Comparison of ENCODE assay signal across 16 cellular contexts in the genomic region with DNA sequence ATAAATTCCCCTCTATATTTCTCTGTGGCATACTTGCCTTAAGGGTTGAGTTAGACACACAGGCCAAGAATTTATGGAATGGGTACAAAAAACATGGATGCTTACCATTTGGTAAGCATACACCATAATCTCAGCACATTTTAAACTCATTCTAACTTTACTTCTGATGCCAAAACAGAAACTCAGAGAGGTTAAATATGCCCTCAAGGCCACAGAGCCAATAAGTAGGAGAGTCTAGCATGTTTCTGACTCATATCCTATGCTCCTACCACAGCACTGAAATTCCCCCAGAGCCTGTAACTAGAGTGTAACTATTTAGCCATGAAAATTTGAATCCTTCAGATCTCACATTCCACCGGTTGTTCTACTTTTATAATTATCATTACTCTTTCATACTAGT.
DNase-seq lines count a peak whose midpoint lies in the region; ATAC-seq and TF ChIP-seq lines count a peak whose summit lies in the region.
"Had no signal": no experiment of that assay in that cellular context is flagged by ENCODE, and none has a peak within 500 bp of the region (broad histone marks: within the 10 kb centered on the region; RNA-seq: fewer than 3 reads in every experiment).

No MANE protein-coding gene starts in this region.

- H3K4me1 ChIP-seq in RWPE2 (ENCODE audit: insufficient read depth, poor library complexity, severe bottlenecking), result peaks cover 8% of the 10 kb centered on the region
- no peaks in the 10 kb centered on the region for H3K4me1 ChIP-seq in fibroblast of lung (ENCODE audit: control insufficient read depth, extremely low read depth, insufficient read depth, low read length)
- peaks cover 16% of the 10 kb centered on the region for H3K4me1 ChIP-seq in skeletal muscle satellite cell (ENCODE audit: control insufficient read depth, insufficient read depth, low read length)
- H3K4me1 ChIP-seq in tibial artery, result peaks cover 0 to 18% (median 0%) of the 10 kb centered on the region in 4 donors
- H3K4me1 ChIP-seq: gastrocnemius medialis had no signal

- peaks cover 5% of the 10 kb centered on the region for H3K9me3 Mint-ChIP-seq in activated T-helper 1 cell treated with anti-CD3 and anti-CD28 coated beads, Interleukin-12 subunit alpha, Interleukin-12 subunit beta, Interleukin-2, Interleukin-4 antibody, amounts not matched to agents 30 ng/mL and 10 ng/mL and 1 ng/mL, durations not matched to agents 14 hours and 24 hours and 36 hours

- H3K9ac ChIP-seq in fibroblast of lung (ENCODE audit: insufficient read depth, low read length) (no peak overlapping the region), skeletal muscle satellite cell (ENCODE audit: low read depth, low read length) (no peak overlapping the region)

- no peaks in the 10 kb centered on the region for H3K27me3 Mint-ChIP-seq in activated T-helper 1 cell treated with anti-CD3 and anti-CD28 coated beads, Interleukin-12 subunit alpha, Interleukin-12 subunit beta, Interleukin-2, Interleukin-4 antibody, amounts not matched to agents 30 ng/mL and 10 ng/mL and 1 ng/mL, durations not matched to agents 14 hours and 24 hours and 36 hours (ENCODE audit: insufficient read depth)

- H3K27ac ChIP-seq in RWPE2 (ENCODE audit: poor library complexity, severe bottlenecking), result no peak overlapping the region
- H3K27ac ChIP-seq in fibroblast of lung (ENCODE audit: insufficient read depth, low read length), result peak overlapping the region; percentile 80
- H3K27ac ChIP-seq in tibial artery, result no peak overlapping the region
- H3K27ac ChIP-seq: gastrocnemius medialis had no signal

- H3K9me3 ChIP-seq in RWPE2 (ENCODE audit: severe bottlenecking), result no peaks in the 10 kb centered on the region
- H3K9me3 ChIP-seq in fibroblast of lung (ENCODE audit: control insufficient read depth, insufficient read depth, low read depth, low read length), result no peaks in the 10 kb centered on the region
- H3K9me3 ChIP-seq in skeletal muscle satellite cell (replicated peaks; ENCODE audit: low read length), result no peaks in the 10 kb centered on the region
- no peaks in the 10 kb centered on the region for H3K9me3 ChIP-seq in tibial artery
- H3K9me3 ChIP-seq: gastrocnemius medialis had no signal

- H3K27me3 ChIP-seq in RWPE2 (ENCODE audit: insufficient read depth, poor library complexity, severe bottlenecking), result no peaks in the 10 kb centered on the region
- H3K27me3 ChIP-seq in fibroblast of lung (ENCODE audit: control insufficient read depth, insufficient read depth, low read length), result no peaks in the 10 kb centered on the region
- H3K27me3 ChIP-seq in skeletal muscle satellite cell (ENCODE audit: control insufficient read depth, insufficient read depth, low read length), result no peaks in the 10 kb centered on the region
- no peaks in the 10 kb centered on the region for H3K27me3 ChIP-seq in tibial artery
- H3K27me3 ChIP-seq: gastrocnemius medialis had no signal

- no peak overlapping the region for H2AFZ ChIP-seq in fibroblast of lung (ENCODE audit: low read length)

- TF ChIP-seq CTCF in RWPE2 (IDR thresholded peaks at IDR 0.05; ENCODE audit: poor library complexity, severe bottlenecking) (no peak), fibroblast of lung (conservative IDR thresholded peaks at IDR 0.05 in 1 of 2, IDR thresholded peaks at IDR 0.05 in 1 of 2; ENCODE audit: low read depth in 1 of 2, low read length in 2 of 2) (no peak), tibial artery (IDR thresholded peaks at IDR 0.05) (no peak)

- H3K79me2 ChIP-seq in fibroblast of lung (ENCODE audit: control insufficient read depth, insufficient read depth, low read length), result no peaks in the 10 kb centered on the region

- intact Hi-C loops in activated T-helper 1 cell treated with anti-CD3 and anti-CD28 coated beads, Interleukin-12 subunit alpha, Interleukin-12 subunit beta, Interleukin-2, Interleukin-4 antibody, amounts not matched to agents 30 ng/mL and 10 ng/mL and 1 ng/mL, durations not matched to agents 14 hours and 24 hours and 36 hours (cut with micrococcal nuclease), result no loop called here
- intact Hi-C loops in tibial artery (cut with DNase I; ENCODE audit: low total_unique reads), result no loop called here

- H3K36me3 Mint-ChIP-seq in activated T-helper 1 cell treated with anti-CD3 and anti-CD28 coated beads, Interleukin-12 subunit alpha, Interleukin-12 subunit beta, Interleukin-2, Interleukin-4 antibody, amounts not matched to agents 30 ng/mL and 10 ng/mL and 1 ng/mL, durations not matched to agents 14 hours and 24 hours and 36 hours (ENCODE audit: low read depth), result no peaks in the 10 kb centered on the region

- peak overlapping the region; percentile 19 for H3K4me2 ChIP-seq in fibroblast of lung (ENCODE audit: extremely low read depth, insufficient read depth, low read length)
- H3K4me2 ChIP-seq in skeletal muscle satellite cell (ENCODE audit: low read length), result peak overlapping the region; percentile 7

- no peak overlapping the region for H3K27ac Mint-ChIP-seq in activated T-helper 1 cell treated with anti-CD3 and anti-CD28 coated beads, Interleukin-12 subunit alpha, Interleukin-12 subunit beta, Interleukin-2, Interleukin-4 antibody, amounts not matched to agents 30 ng/mL and 10 ng/mL and 1 ng/mL, durations not matched to agents 14 hours and 24 hours and 36 hours

- DNase-seq in GM04504 (ENCODE audit: low read depth), result peak; percentile 57
- DNase-seq in RWPE2 (ENCODE audit: low spot score), result no peak
- peak; percentile 71 to 77 for DNase-seq in fibroblast of lung (ENCODE audit: low read depth in 2 of 2)
- no peak for DNase-seq in SW480 (ENCODE audit: low spot score)
- no peak for DNase-seq in activated T-helper 1 cell treated with anti-CD3 and anti-CD28 coated beads, Interleukin-12 subunit alpha, Interleukin-12 subunit beta, Interleukin-2, Interleukin-4 antibody, amounts not matched to agents 30 ng/mL and 10 ng/mL and 1 ng/mL, durations not matched to agents 14 hours and 24 hours and 36 hours (ENCODE audit: low spot score)
- DNase-seq in activated CD4-positive, CD25-positive, alpha-beta regulatory T cell treated with anti-CD3 and anti-CD28 coated beads, Interleukin-2, amount 50 U/mL, for 72 hours, result no peak
- DNase-seq in tibial artery, result no peak
- DNase-seq: activated CD8-positive, alpha-beta memory T cell treated with anti-CD3 and anti-CD28 coated beads for 24 hours; activated naive CD4-positive, alpha-beta T cell treated with Interleukin-2 at 50 U/mL for 16 hours; gastrocnemius medialis; kidney; NCI-H510A; stimulated activated naive CD4-positive, alpha-beta T cell treated with Interleukin-2 at 50 U/mL for 16 hours had no signal

- no peaks in the 10 kb centered on the region for H3K4me1 Mint-ChIP-seq in activated T-helper 1 cell treated with anti-CD3 and anti-CD28 coated beads, Interleukin-12 subunit alpha, Interleukin-12 subunit beta, Interleukin-2, Interleukin-4 antibody, amounts not matched to agents 30 ng/mL and 10 ng/mL and 1 ng/mL, durations not matched to agents 14 hours and 24 hours and 36 hours (ENCODE audit: low read depth)

- no peaks in the 10 kb centered on the region for H3K36me3 ChIP-seq in RWPE2 (ENCODE audit: low read depth)
- H3K36me3 ChIP-seq in fibroblast of lung (ENCODE audit: control insufficient read depth, insufficient read depth, low read length), result no peaks in the 10 kb centered on the region
- no peaks in the 10 kb centered on the region for H3K36me3 ChIP-seq in skeletal muscle satellite cell (ENCODE audit: insufficient read depth, low read length)
- H3K36me3 ChIP-seq in tibial artery, result no peaks in the 10 kb centered on the region
- H3K36me3 ChIP-seq: gastrocnemius medialis had no signal

- no peak overlapping the region for H3K4me3 ChIP-seq in RWPE2 (ENCODE audit: severe bottlenecking)
- no peak overlapping the region for H3K4me3 ChIP-seq in fibroblast of lung (replicated peaks in 1 of 4; ENCODE audit: control extremely low read depth in 1 of 4, insufficient read depth in 1 of 4, low read depth in 3 of 4, low read length in 4 of 4)
- H3K4me3 ChIP-seq in skeletal muscle satellite cell (ENCODE audit: low read length), result no peak overlapping the region
- H3K4me3 ChIP-seq in tibial artery, result no peak overlapping the region
- H3K4me3 ChIP-seq: gastrocnemius medialis had no signal

- ATAC-seq in RWPE2 (ENCODE audit: low read depth), result peak; percentile 80
- ATAC-seq: gastrocnemius medialis, HepG2, Panc1 had no signal

- no peak overlapping the region for H3K4me3 Mint-ChIP-seq in activated T-helper 1 cell treated with anti-CD3 and anti-CD28 coated beads, Interleukin-12 subunit alpha, Interleukin-12 subunit beta, Interleukin-2, Interleukin-4 antibody, amounts not matched to agents 30 ng/mL and 10 ng/mL and 1 ng/mL, durations not matched to agents 14 hours and 24 hours and 36 hours

- H4K20me1 ChIP-seq in fibroblast of lung (ENCODE audit: control insufficient read depth, extremely low read depth, insufficient read depth, low read length), result no peaks in the 10 kb centered on the region

Comparison
In these comparisons a context has a peak if more than half of its experiments do, and no peak if none do; other contexts are left out.
1. DNase-seq: peak in GM04504 (single experiment) and fibroblast of lung (2 of 2); none in RWPE2 (single experiment), SW480 (single experiment), activated T-helper 1 cell treated with anti-CD3 and anti-CD28 coated beads, Interleukin-12 subunit alpha, Interleukin-12 subunit beta, Interleukin-2, Interleukin-4 antibody, amounts not matched to agents 30 ng/mL and 10 ng/mL and 1 ng/mL, durations not matched to agents 14 hours and 24 hours and 36 hours (single experiment), activated CD4-positive, CD25-positive, alpha-beta regulatory T cell treated with anti-CD3 and anti-CD28 coated beads, Interleukin-2, amount 50 U/mL, for 72 hours (single experiment) and tibial artery (0 of 2).